Comparison of ENCODE assay signal across 1 cellular context in the genomic region with DNA sequence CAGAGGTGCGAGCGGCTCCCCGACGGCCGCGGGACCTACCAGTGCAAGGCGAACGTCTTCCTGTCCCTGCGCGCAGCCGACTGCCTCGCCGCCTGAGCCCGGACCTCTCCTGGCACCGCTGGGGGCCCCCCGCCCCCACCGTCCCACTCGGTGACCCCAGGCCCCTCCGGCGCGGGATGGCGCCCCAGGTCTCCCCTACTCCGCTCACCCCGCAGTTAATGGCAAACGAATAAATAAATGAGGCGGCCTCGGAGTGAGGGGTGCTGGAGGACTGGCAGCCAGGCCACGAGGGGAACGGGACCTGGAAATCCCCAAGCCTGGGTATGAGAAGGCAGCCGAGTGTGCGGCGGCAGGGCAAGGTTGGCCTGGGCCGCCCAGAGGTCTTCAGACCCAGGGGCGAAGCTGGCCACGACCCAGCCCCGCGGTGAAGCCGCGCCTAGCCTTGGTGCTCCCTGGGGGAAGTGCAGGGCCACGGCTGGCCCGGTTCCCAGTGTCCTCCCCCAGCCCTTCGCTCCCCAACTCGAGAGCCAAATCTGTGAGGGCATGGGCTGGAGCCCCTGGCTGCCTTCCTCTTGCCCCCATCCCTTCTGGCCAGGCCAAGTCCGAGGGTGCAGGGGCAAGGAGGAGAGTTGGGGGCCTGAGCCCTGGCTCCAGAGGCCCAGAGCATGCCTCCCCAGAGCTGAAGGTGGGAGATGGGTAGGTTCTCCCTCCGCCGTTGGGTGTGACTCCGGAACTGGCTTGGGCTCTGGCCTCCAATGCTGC.
TF ChIP-seq lines count a peak whose summit lies in the region.

No MANE protein-coding gene starts in this region.

TF ChIP-seq in endothelial cell of umbilical vein, 7 proteins besides CTCF, POLR2A, EP300 and RAD21:
- no peak for TF ChIP-seq POLR2AphosphoS5 (IDR thresholded peaks at IDR 0.05; ENCODE audit: insufficient read depth, low read depth, low read length)
- TF ChIP-seq, protein P1, sequence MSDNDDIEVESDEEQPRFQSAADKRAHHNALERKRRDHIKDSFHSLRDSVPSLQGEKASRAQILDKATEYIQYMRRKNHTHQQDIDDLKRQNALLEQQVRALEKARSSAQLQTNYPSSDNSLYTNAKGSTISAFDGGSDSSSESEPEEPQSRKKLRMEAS (IDR thresholded peaks at IDR 0.05; ENCODE audit: insufficient read depth, insufficient read length): no peak
- no peak for TF ChIP-seq MYC (IDR thresholded peaks at IDR 0.05; ENCODE audit: low read depth, low read length)
- TF ChIP-seq EZH2 (IDR thresholded peaks at IDR 0.05; ENCODE audit: borderline replicate concordance, low read depth, low read length, severe bottlenecking): peak; percentile 9
- TF ChIP-seq JUN (IDR thresholded peaks at IDR 0.05; ENCODE audit: borderline replicate concordance, insufficient read depth, insufficient read length, low read depth): no peak
- TF ChIP-seq FOS (IDR thresholded peaks at IDR 0.05; ENCODE audit: borderline replicate concordance, insufficient read depth, low read length): no peak
- no peak for TF ChIP-seq GATA2 (IDR thresholded peaks at IDR 0.05; ENCODE audit: insufficient read depth, insufficient read length, low read depth, low read length)
